23 cellular contexts compared by ENCODE assay signal in the genomic region with DNA sequence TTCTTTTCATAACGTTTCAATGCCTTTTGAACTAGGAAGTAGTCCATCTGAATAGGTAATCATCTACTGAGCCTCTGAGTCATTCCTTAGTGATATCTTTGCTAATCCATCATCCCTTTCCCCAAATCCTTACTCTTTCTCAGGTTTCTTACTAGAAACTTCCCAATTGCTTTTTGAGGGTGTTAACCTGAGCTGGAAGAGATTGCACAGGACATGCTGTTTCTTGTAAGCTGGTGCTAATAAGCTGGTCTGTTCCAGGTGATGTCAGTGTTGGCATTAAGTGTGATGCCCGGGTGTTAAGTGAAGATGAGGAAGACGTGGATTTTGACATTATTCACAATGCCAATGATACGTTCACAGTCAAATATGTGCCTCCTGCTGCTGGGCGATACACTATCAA.
A peak's percentile ranks its signal among the peaks of the same experiment; 100 is the strongest.
DNase-seq lines count a peak whose midpoint lies in the region; ATAC-seq and TF ChIP-seq lines count a peak whose summit lies in the region.
"Had no signal": no experiment of that assay in that cellular context is flagged by ENCODE, and none has a peak within 500 bp of the region (broad histone marks: within the 10 kb centered on the region; RNA-seq: fewer than 3 reads in every experiment).

No MANE protein-coding gene starts in this region.

- peaks cover 19% of the 10 kb centered on the region for H3K4me1 ChIP-seq in CD4-positive, CD25-positive, alpha-beta regulatory T cell (ENCODE audit: control insufficient read depth, insufficient read depth, low read length, poor library complexity, severe bottlenecking)
- H3K4me1 ChIP-seq in hepatocyte (ENCODE audit: insufficient read depth) (peaks cover 23% of the 10 kb centered on the region), suprapubic skin (peaks cover 36% of the 10 kb centered on the region)
- H3K4me1 ChIP-seq: BE2C had no signal

- no peaks in the 10 kb centered on the region for H3K9me3 ChIP-seq in CD4-positive, CD25-positive, alpha-beta regulatory T cell (ENCODE audit: control insufficient read depth in 2 of 2, low read length in 2 of 2)
- H3K9me3 ChIP-seq in hepatocyte (ENCODE audit: low read depth) (no peaks in the 10 kb centered on the region), suprapubic skin (no peaks in the 10 kb centered on the region)
- H3K9me3 ChIP-seq: BE2C had no signal

- no peak overlapping the region for H3K27ac ChIP-seq in CD4-positive, CD25-positive, alpha-beta regulatory T cell (ENCODE audit: insufficient read depth, low read length, poor library complexity, severe bottlenecking)
- peak overlapping the region; percentile 38 for H3K27ac ChIP-seq in hepatocyte
- H3K27ac ChIP-seq in suprapubic skin, result peak overlapping the region; percentile 85
- H3K27ac ChIP-seq: GM23248, PC-9 had no signal

- no peaks in the 10 kb centered on the region for H3K27me3 ChIP-seq in CD4-positive, CD25-positive, alpha-beta regulatory T cell (ENCODE audit: control insufficient read depth, insufficient read depth, low read length)
- H3K27me3 ChIP-seq in hepatocyte, result no peaks in the 10 kb centered on the region
- no peaks in the 10 kb centered on the region for H3K27me3 ChIP-seq in suprapubic skin
- H3K27me3 ChIP-seq: BE2C had no signal

- H3K4me3 Mint-ChIP-seq in CD4-positive, CD25-positive, alpha-beta regulatory T cell, result no peak overlapping the region
- no peak overlapping the region for H3K4me3 Mint-ChIP-seq in activated naive CD8-positive, alpha-beta T cell treated with anti-CD3 and anti-CD28 coated beads for 36 hours
- H3K4me3 Mint-ChIP-seq: CD4-positive, alpha-beta T cell; H9 had no signal

- peaks cover 34% of the 10 kb centered on the region for H3K36me3 ChIP-seq in CD4-positive, CD25-positive, alpha-beta regulatory T cell (ENCODE audit: control insufficient read depth, insufficient read depth, low read length)
- H3K36me3 ChIP-seq in hepatocyte (replicated peaks; ENCODE audit: insufficient read depth, low read depth) (peaks cover 3% of the 10 kb centered on the region), suprapubic skin (peaks cover 75% of the 10 kb centered on the region)
- H3K36me3 ChIP-seq: BE2C had no signal

- peaks cover 25% of the 10 kb centered on the region for H3K79me2 ChIP-seq in hepatocyte

- WGBS in hepatocyte (ENCODE audit: low lambda C conversion rate, missing lambda C conversion rate), result 94% methylated on average over 5 of the region's 5 CpGs
- WGBS in suprapubic skin, result 60% methylated on average over 5 of the region's 5 CpGs

- no peak for ATAC-seq in CD4-positive, CD25-positive, alpha-beta regulatory T cell (ENCODE audit: low read depth in 2 of 2)
- ATAC-seq in GM18907 (IDR thresholded peaks at IDR 0.05; ENCODE audit: unreplicated experiment), result no peak

- peaks cover 7 to 37% (median 31%) of the 10 kb centered on the region in 4 donors for H3K4me1 Mint-ChIP-seq in CD4-positive, CD25-positive, alpha-beta regulatory T cell
- peaks cover 21% of the 10 kb centered on the region for H3K4me1 Mint-ChIP-seq in activated naive CD8-positive, alpha-beta T cell treated with anti-CD3 and anti-CD28 coated beads for 36 hours
- H3K4me1 Mint-ChIP-seq: H9 had no signal

- TF ChIP-seq CTCF in epithelial cell of esophagus (IDR thresholded peaks at IDR 0.05; ENCODE audit: insufficient read depth, low read depth, low read length, missing control alignments) (no peak), hepatocyte (IDR thresholded peaks at IDR 0.05; ENCODE audit: poor library complexity) (no peak), suprapubic skin (IDR thresholded peaks at IDR 0.05) (no peak)

- no peak for DNase-seq in CD4-positive, CD25-positive, alpha-beta regulatory T cell
- DNase-seq in epithelial cell of esophagus (ENCODE audit: low read depth) (peak; percentile 69), hepatocyte (ENCODE audit: low spot score) (no peak), suprapubic skin (ENCODE audit: low spot score in 2 of 2) (no peak), NCI-H748 (lab: John Stamatoyannopoulos, UW; ENCODE audit: unreplicated experiment) (no peak)
- DNase-seq in activated effector memory CD4-positive, alpha-beta T cell treated with anti-CD3 and anti-CD28 coated beads, Interleukin-2, amount 50 U/mL, for 16 hours, result no peak
- DNase-seq in activated naive CD8-positive, alpha-beta T cell treated with anti-CD3 and anti-CD28 coated beads for 36 hours, result no peak
- DNase-seq: 8988T; ACHN; BE2C; CD4-positive, alpha-beta T cell; GM23248; H9; NCI-H1092; NCI-H1417 treated with DMSO at 0.1 percent for 48 hours; NCI-H187; NCI-H2081 treated with DMSO at 0.1 percent for 48 hours; NCI-H2171; NCI-H524 treated with DMSO at 0.1 percent for 48 hours; NCI-H82; PC-9; SHP77 had no signal

- no peak for TF ChIP-seq POLR2A in suprapubic skin (IDR thresholded peaks at IDR 0.05)

- H3K27me3 Mint-ChIP-seq in CD4-positive, CD25-positive, alpha-beta regulatory T cell, result no peaks in the 10 kb centered on the region
- H3K27me3 Mint-ChIP-seq in activated naive CD8-positive, alpha-beta T cell treated with anti-CD3 and anti-CD28 coated beads for 36 hours, result no peaks in the 10 kb centered on the region
- H3K27me3 Mint-ChIP-seq: CD4-positive, alpha-beta T cell had no signal

- no peak overlapping the region for H3K4me3 ChIP-seq in CD4-positive, CD25-positive, alpha-beta regulatory T cell (ENCODE audit: low read depth, low read length)
- H3K4me3 ChIP-seq in epithelial cell of esophagus (ENCODE audit: low read length), result no peak overlapping the region
- H3K4me3 ChIP-seq in hepatocyte, result no peak overlapping the region
- H3K4me3 ChIP-seq in suprapubic skin, result no peak overlapping the region
- H3K4me3 ChIP-seq: GM23248, PC-9 had no signal

- peaks cover 83% of the 10 kb centered on the region for H3K36me3 Mint-ChIP-seq in CD4-positive, CD25-positive, alpha-beta regulatory T cell
- H3K36me3 Mint-ChIP-seq in activated naive CD8-positive, alpha-beta T cell treated with anti-CD3 and anti-CD28 coated beads for 36 hours, result peaks cover 33% of the 10 kb centered on the region

- H3K4me2 ChIP-seq in hepatocyte, result no peak overlapping the region
- H3K4me2 ChIP-seq: PC-9 had no signal

- H3K9me2 ChIP-seq in hepatocyte (replicated peaks; ENCODE audit: insufficient read depth), result no peaks in the 10 kb centered on the region

- no peaks in the 10 kb centered on the region for H3K9me3 Mint-ChIP-seq in CD4-positive, CD25-positive, alpha-beta regulatory T cell
- no peaks in the 10 kb centered on the region for H3K9me3 Mint-ChIP-seq in activated naive CD8-positive, alpha-beta T cell treated with anti-CD3 and anti-CD28 coated beads for 36 hours
- H3K9me3 Mint-ChIP-seq: CD4-positive, alpha-beta T cell; H9 had no signal

- H4K20me1 ChIP-seq in hepatocyte (ENCODE audit: insufficient read depth, poor library complexity, severe bottlenecking), result no peaks in the 10 kb centered on the region

- peak overlapping the region in 2 of 3 donors; percentile 32 to 87 for H3K27ac Mint-ChIP-seq in CD4-positive, CD25-positive, alpha-beta regulatory T cell
- H3K27ac Mint-ChIP-seq in activated naive CD8-positive, alpha-beta T cell treated with anti-CD3 and anti-CD28 coated beads for 36 hours, result no peak overlapping the region
- H3K27ac Mint-ChIP-seq: CD4-positive, alpha-beta T cell had no signal

- no peak overlapping the region for H2AFZ ChIP-seq in hepatocyte
- H2AFZ ChIP-seq: GM23248, PC-9 had no signal

- TF ChIP-seq EP300 in suprapubic skin (IDR thresholded peaks at IDR 0.05), result no peak
